Comparison of ENCODE assay signal across 22 cellular contexts in genomic region chr18:42275949-42276730, GRCh38.
DNase-seq lines count a peak whose midpoint lies in the region; ATAC-seq, FAIRE-seq and TF ChIP-seq lines count a peak whose summit lies in the region.
"Had no signal": no experiment of that assay in that cellular context is flagged by ENCODE, and none has a peak within 500 bp of the region (broad histone marks: within the 10 kb centered on the region; RNA-seq: fewer than 3 reads in every experiment).

No MANE protein-coding gene starts in this region.

- H3K27me3 ChIP-seq in colonic mucosa: no peaks in the 10 kb centered on the region
- H3K27me3 ChIP-seq: BLaER1 treated with 17β-estradiol and CSF1 and Interleukin-3, amounts not matched to agents 10 nM and 100 nM; MG63; SJSA1 had no signal

- no peak for FAIRE-seq in kidney (lab: Jason Lieb, UNC)
- FAIRE-seq: HepG2, K562 had no signal

- H3K36me3 Mint-ChIP-seq in nephron (ENCODE audit: low read depth): no peaks in the 10 kb centered on the region
- H3K36me3 Mint-ChIP-seq: CD4-positive, alpha-beta memory T cell had no signal

- peak overlapping the region in 2 of 3 experiments; percentile 59 to 69 for H3K27ac Mint-ChIP-seq in nephron
- H3K27ac Mint-ChIP-seq: CD4-positive, alpha-beta memory T cell had no signal

- H3K9me3 ChIP-seq in colonic mucosa (no peaks in the 10 kb centered on the region), kidney (ENCODE audit: control insufficient read depth in 1 of 2, low read length in 2 of 2) (no peaks in the 10 kb centered on the region)
- H3K9me3 ChIP-seq: BLaER1 treated with 17β-estradiol and CSF1 and Interleukin-3, amounts not matched to agents 10 nM and 100 nM; Caco-2; MG63; SJSA1 had no signal

- intact Hi-C loops in colonic mucosa (cut with DNase I): no loop called here
- intact Hi-C loops in kidney (cut with DNase I): no loop called here

- TF ChIP-seq CTCF in colonic mucosa (IDR thresholded peaks at IDR 0.05) (no peak), nephron (IDR thresholded peaks at IDR 0.05; ENCODE audit: unreplicated experiment in 3 of 3) (no peak), kidney (IDR thresholded peaks at IDR 0.05; ENCODE audit: borderline replicate concordance, extremely low read depth, insufficient read depth) (no peak)

- no peaks in the 10 kb centered on the region for H3K27me3 Mint-ChIP-seq in nephron (ENCODE audit: low read depth)
- H3K27me3 Mint-ChIP-seq: CD4-positive, alpha-beta memory T cell had no signal

- no peak overlapping the region for H3K4me3 ChIP-seq in colonic mucosa
- no peak overlapping the region for H3K4me3 ChIP-seq in kidney (ENCODE audit: low read length in 2 of 2)
- H3K4me3 ChIP-seq: BLaER1 treated with 17β-estradiol and CSF1 and Interleukin-3, amounts not matched to agents 10 nM and 100 nM; K562; MG63; SJSA1 had no signal

- H3K4me1 ChIP-seq in colonic mucosa (peaks cover 4% of the 10 kb centered on the region), kidney (ENCODE audit: control insufficient read depth in 1 of 2, insufficient read depth in 1 of 2, low read depth in 1 of 2, low read length in 2 of 2) (peaks cover 0 to 3% of the 10 kb centered on the region in 2 donors)
- H3K4me1 ChIP-seq: Caco-2 had no signal

- no peaks in the 10 kb centered on the region for H3K4me1 Mint-ChIP-seq in nephron
- H3K4me1 Mint-ChIP-seq: CD4-positive, alpha-beta memory T cell had no signal

- H3K9me3 Mint-ChIP-seq in nephron: no peaks in the 10 kb centered on the region
- H3K9me3 Mint-ChIP-seq: CD4-positive, alpha-beta memory T cell had no signal

- H3K36me3 ChIP-seq in colonic mucosa (no peaks in the 10 kb centered on the region), kidney (ENCODE audit: control insufficient read depth in 1 of 2, insufficient read depth in 2 of 2, low read length in 2 of 2) (no peaks in the 10 kb centered on the region)
- H3K36me3 ChIP-seq: BLaER1 treated with 17β-estradiol and CSF1 and Interleukin-3, amounts not matched to agents 10 nM and 100 nM; MG63; SJSA1 had no signal

- H3K9ac ChIP-seq in colonic mucosa (ENCODE audit: low read depth in 2 of 2, low read length in 2 of 2) (no peak overlapping the region), kidney (ENCODE audit: low read length in 2 of 2) (no peak overlapping the region)
- H3K9ac ChIP-seq: BLaER1 treated with 17β-estradiol and CSF1 and Interleukin-3, amounts not matched to agents 10 nM and 100 nM had no signal

- no peak overlapping the region for H3K4me3 Mint-ChIP-seq in nephron
- H3K4me3 Mint-ChIP-seq: CD4-positive, alpha-beta memory T cell had no signal

- ATAC-seq in GM19452 (IDR thresholded peaks at IDR 0.05; ENCODE audit: unreplicated experiment): no peak
- ATAC-seq: HepG2, K562, Right ventricle myocardium inferior had no signal

- no peak overlapping the region for H3K27ac ChIP-seq in colonic mucosa
- H3K27ac ChIP-seq in kidney (ENCODE audit: low read depth in 2 of 2, low read length in 2 of 2): no peak overlapping the region
- H3K27ac ChIP-seq: BLaER1 treated with 17β-estradiol and CSF1 and Interleukin-3, amounts not matched to agents 10 nM and 100 nM; HL-60; SJSA1 had no signal

- DNase-seq in NCI-H146 treated with DMSO at 0.1 percent for 48 hours (lab: John Stamatoyannopoulos, UW; ENCODE audit: unreplicated experiment): peak; percentile 41
- peak; percentile 23 for DNase-seq in colonic mucosa
- DNase-seq in AG08396 (ENCODE audit: low spot score): no peak
- DNase-seq in kidney: no peak
- no peak for DNase-seq in OCI-M1 (lab: John Stamatoyannopoulos, UW)
- DNase-seq: ACHN; Caco-2; CD4-positive, alpha-beta memory T cell; DMS 273 treated with DMSO at 0.1 percent for 48 hours; DMS79 treated with DMSO at 0.1 percent for 48 hours; H7; MG63; NCI-H2029 treated with DMSO at 0.1 percent for 48 hours; NCI-H524 treated with DMSO at 0.1 percent for 48 hours had no signal

Comparison
In these comparisons a context has a peak if more than half of its experiments do, and no peak if none do; other contexts are left out.
1. DNase-seq: peak in NCI-H146 treated with DMSO at 0.1 percent for 48 hours (single experiment) and colonic mucosa (single experiment); none in AG08396 (single experiment), kidney (single experiment) and OCI-M1 (single experiment).